Comparison of ENCODE assay signal across 27 cellular contexts in genomic region chr2:236402016-236402784, GRCh38.
DNase-seq lines count a peak whose midpoint lies in the region; ATAC-seq lines count a peak whose summit lies in the region.
"Had no signal": no experiment of that assay in that cellular context is flagged by ENCODE, and none has a peak within 500 bp of the region (broad histone marks: within the 10 kb centered on the region; RNA-seq: fewer than 3 reads in every experiment).

No MANE protein-coding gene starts in this region.

- POLR2A ChIA-PET in naive thymus-derived CD4-positive, alpha-beta T cell (lab: Charles Lee): no interaction called here

- H3K9me3 Mint-ChIP-seq in naive thymus-derived CD4-positive, alpha-beta T cell: no peaks in the 10 kb centered on the region
- H3K9me3 Mint-ChIP-seq: activated T-cell treated with anti-CD3 and anti-CD28 coated beads, Interleukin-2, amount 50 U/mL, for 72 hours; CD8-positive, alpha-beta memory T cell; H9; type B pancreatic cell had no signal

- peak; percentile 32 for DNase-seq in NCI-H2171 treated with DMSO at 0.1 percent for 48 hours (lab: John Stamatoyannopoulos, UW)
- no peak for DNase-seq in NCI-H2171 (lab: John Stamatoyannopoulos, UW)
- peak; percentile 97 to 98 for DNase-seq in NCI-H526 (lab: John Stamatoyannopoulos, UW)
- DNase-seq in islet precursor cell: peak; percentile 45
- DNase-seq in KBM-7: no peak
- DNase-seq in naive thymus-derived CD4-positive, alpha-beta T cell: no peak
- DNase-seq in NCI-H345 treated with DMSO at 0.1 percent for 48 hours (lab: John Stamatoyannopoulos, UW; ENCODE audit: unreplicated experiment): no peak
- DNase-seq: 8988T; activated CD4-positive, alpha-beta T cell treated with anti-CD3 and anti-CD28 coated beads for 48 hours; activated naive CD4-positive, alpha-beta T cell treated with anti-CD3 and anti-CD28 coated beads, Interleukin-2, amount 50 U/mL, for 16 hours; activated T-cell treated with anti-CD3 and anti-CD28 coated beads, Interleukin-2, amount 50 U/mL, for 72 hours; CD8-positive, alpha-beta memory T cell; colonic mucosa; DMS153; GF-D8; H9; KG1; kidney; lower lobe of right lung; NCI-H1694 treated with DMSO at 0.1 percent for 48 hours; NCI-H226; NCI-H82; SK-N-SH had no signal

- H3K4me3 Mint-ChIP-seq in naive thymus-derived CD4-positive, alpha-beta T cell: no peak overlapping the region
- H3K4me3 Mint-ChIP-seq: activated T-cell treated with anti-CD3 and anti-CD28 coated beads, Interleukin-2, amount 50 U/mL, for 72 hours; CD8-positive, alpha-beta memory T cell; H9; type B pancreatic cell had no signal

- ATAC-seq in naive thymus-derived CD4-positive, alpha-beta T cell: no peak
- ATAC-seq in GM19395 (IDR thresholded peaks at IDR 0.05; ENCODE audit: unreplicated experiment): no peak
- ATAC-seq: activated T-cell treated with anti-CD3 and anti-CD28 coated beads, Interleukin-2, amount 50 U/mL, for 72 hours; lower lobe of right lung had no signal

- H3K4me1 ChIP-seq in naive thymus-derived CD4-positive, alpha-beta T cell (ENCODE audit: control insufficient read depth in 2 of 2, insufficient read depth in 2 of 2, low read length in 2 of 2): no peaks in the 10 kb centered on the region
- H3K4me1 ChIP-seq: colonic mucosa, lower lobe of right lung had no signal

- H3K4me1 Mint-ChIP-seq in naive thymus-derived CD4-positive, alpha-beta T cell: no peaks in the 10 kb centered on the region
- H3K4me1 Mint-ChIP-seq: CD8-positive, alpha-beta memory T cell had no signal

- intact Hi-C loops in naive thymus-derived CD4-positive, alpha-beta T cell (cut with micrococcal nuclease): no loop called here

- H3K36me3 ChIP-seq in naive thymus-derived CD4-positive, alpha-beta T cell (ENCODE audit: control insufficient read depth in 2 of 3, insufficient read depth in 3 of 3, low read length in 3 of 3): no peaks in the 10 kb centered on the region
- H3K36me3 ChIP-seq: colonic mucosa, lower lobe of right lung, neutrophil had no signal

- CTCF ChIA-PET in naive thymus-derived CD4-positive, alpha-beta T cell (lab: Charles Lee): no interaction called here

- H3K9me3 ChIP-seq in naive thymus-derived CD4-positive, alpha-beta T cell (ENCODE audit: control insufficient read depth in 2 of 3, low read length in 3 of 3): no peaks in the 10 kb centered on the region
- H3K9me3 ChIP-seq: colonic mucosa, lower lobe of right lung, neutrophil, SK-N-SH had no signal

- H3K27me3 ChIP-seq in naive thymus-derived CD4-positive, alpha-beta T cell (ENCODE audit: control insufficient read depth in 2 of 2, insufficient read depth in 2 of 2, low read length in 2 of 2): no peaks in the 10 kb centered on the region
- H3K27me3 ChIP-seq: colonic mucosa, neutrophil had no signal

- no peaks in the 10 kb centered on the region for H3K36me3 Mint-ChIP-seq in naive thymus-derived CD4-positive, alpha-beta T cell
- H3K36me3 Mint-ChIP-seq: CD8-positive, alpha-beta memory T cell; type B pancreatic cell had no signal

- peaks cover 0 to 13% (median 0%) of the 10 kb centered on the region in 5 donors for H3K27me3 Mint-ChIP-seq in naive thymus-derived CD4-positive, alpha-beta T cell
- H3K27me3 Mint-ChIP-seq: type B pancreatic cell had no signal

- no peak overlapping the region for H3K27ac Mint-ChIP-seq in naive thymus-derived CD4-positive, alpha-beta T cell
- H3K27ac Mint-ChIP-seq: activated T-cell treated with anti-CD3 and anti-CD28 coated beads, Interleukin-2, amount 50 U/mL, for 72 hours; CD8-positive, alpha-beta memory T cell; type B pancreatic cell had no signal

- in situ Hi-C loops in KBM-7 (cut with MboI; ENCODE audit: low pct_unique_long_range_greater_than_20kb, low sequenced_read_pairs): no loop called here

- no peak overlapping the region for H3K27ac ChIP-seq in naive thymus-derived CD4-positive, alpha-beta T cell (ENCODE audit: low read depth, low read length)
- H3K27ac ChIP-seq: colonic mucosa, lower lobe of right lung, neutrophil, RWPE1 had no signal

- no peak overlapping the region for H3K4me3 ChIP-seq in naive thymus-derived CD4-positive, alpha-beta T cell (ENCODE audit: low read length)
- H3K4me3 ChIP-seq: colonic mucosa, lower lobe of right lung had no signal

Comparison
In these comparisons a context has a peak if more than half of its experiments do, and no peak if none do; other contexts are left out.
1. DNase-seq: peak in NCI-H2171 treated with DMSO at 0.1 percent for 48 hours (single experiment), NCI-H526 (2 of 2) and islet precursor cell (single experiment); none in NCI-H2171 (single experiment), KBM-7 (single experiment), naive thymus-derived CD4-positive, alpha-beta T cell (0 of 9) and NCI-H345 treated with DMSO at 0.1 percent for 48 hours (single experiment).